18 cellular contexts compared by ENCODE assay signal in genomic region chr4:22471419-22471818, GRCh38. TPM values are rescaled to one million over a fixed set of nuclear protein-coding genes. Genes with fewer than 3 reads are reported as not detected.
DNase-seq lines count a peak whose midpoint lies in the region; ATAC-seq and TF ChIP-seq lines count a peak whose summit lies in the region.
"Had no signal": no experiment of that assay in that cellular context is flagged by ENCODE, and none has a peak within 500 bp of the region (broad histone marks: within the 10 kb centered on the region; RNA-seq: fewer than 3 reads in every experiment).

No MANE protein-coding gene starts in this region.

- in situ Hi-C loops in GM13977 (cut with MboI; ENCODE audit: low pct_unique_long_range_greater_than_20kb, low sequenced_read_pairs, unreplicated experiment) = no loop called here

- no peak overlapping the region for H3K4me3 Mint-ChIP-seq in activated naive CD4-positive, alpha-beta T cell treated with anti-CD3 and anti-CD28 coated beads, Interleukin-2, amount 10 ng/mL, durations not matched to agents 7 days and 5 days
- H3K4me3 Mint-ChIP-seq: CD8-positive, alpha-beta T cell; H9 had no signal

- intact Hi-C loops in cardiac septum (cut with DNase I) = loop anchor here (2.0 kb wide), 1 partner anchor 43 kb away; no protein-coding TSS in a partner anchor
- intact Hi-C loops in left ventricle myocardium superior (cut with micrococcal nuclease) = no loop called here
- intact Hi-C loops in right lobe of liver (cut with DNase I) = no loop called here

- H3K4me1 ChIP-seq in cardiac muscle cell (ENCODE audit: low read depth) (peaks cover 16% of the 10 kb centered on the region), right lobe of liver (no peaks in the 10 kb centered on the region)

- TF ChIP-seq CTCF in cardiac muscle cell (IDR thresholded peaks at IDR 0.05; ENCODE audit: low read depth, low read length) (no peak), right lobe of liver (IDR thresholded peaks at IDR 0.05) (no peak), GM13977 (IDR thresholded peaks at IDR 0.05; ENCODE audit: extremely low read depth, insufficient read depth, missing control alignments) (no peak)

- H3K27ac Mint-ChIP-seq in activated naive CD4-positive, alpha-beta T cell treated with anti-CD3 and anti-CD28 coated beads, Interleukin-2, amount 10 ng/mL, durations not matched to agents 7 days and 5 days = no peak overlapping the region
- H3K27ac Mint-ChIP-seq: CD8-positive, alpha-beta T cell had no signal

- H3K4me3 ChIP-seq in cardiac muscle cell = no peak overlapping the region
- H3K4me3 ChIP-seq in right lobe of liver = no peak overlapping the region
- H3K4me3 ChIP-seq: K562 had no signal

- H3K27ac ChIP-seq in cardiac muscle cell (peak overlapping the region; percentile 75), right lobe of liver (no peak overlapping the region)

- no peaks in the 10 kb centered on the region for H3K27me3 ChIP-seq in cardiac muscle cell
- H3K27me3 ChIP-seq in right lobe of liver = no peaks in the 10 kb centered on the region

- no peaks in the 10 kb centered on the region for H3K36me3 Mint-ChIP-seq in activated naive CD4-positive, alpha-beta T cell treated with anti-CD3 and anti-CD28 coated beads, Interleukin-2, amount 10 ng/mL, durations not matched to agents 7 days and 5 days

- TF ChIP-seq POLR2A in right lobe of liver (IDR thresholded peaks at IDR 0.05) = no peak

- H3K9me3 ChIP-seq in cardiac muscle cell (ENCODE audit: low read depth) (no peaks in the 10 kb centered on the region), right lobe of liver (no peaks in the 10 kb centered on the region)
- H3K9me3 ChIP-seq: SK-N-SH had no signal

- H3K9me3 Mint-ChIP-seq in activated naive CD4-positive, alpha-beta T cell treated with anti-CD3 and anti-CD28 coated beads, Interleukin-2, amount 10 ng/mL, durations not matched to agents 7 days and 5 days = no peaks in the 10 kb centered on the region
- H3K9me3 Mint-ChIP-seq: CD8-positive, alpha-beta T cell; H9 had no signal

- H3K36me3 ChIP-seq in cardiac muscle cell (peaks cover 3% of the 10 kb centered on the region), right lobe of liver (no peaks in the 10 kb centered on the region)

- 63% methylated on average over 4 of the region's 4 CpGs for WGBS in right lobe of liver (ENCODE audit: insufficient coverage, low coverage, low lambda C conversion rate, missing lambda C conversion rate)

- H3K27me3 Mint-ChIP-seq in activated naive CD4-positive, alpha-beta T cell treated with anti-CD3 and anti-CD28 coated beads, Interleukin-2, amount 10 ng/mL, durations not matched to agents 7 days and 5 days = no peaks in the 10 kb centered on the region

- H3K4me1 Mint-ChIP-seq in activated naive CD4-positive, alpha-beta T cell treated with anti-CD3 and anti-CD28 coated beads, Interleukin-2, amount 10 ng/mL, durations not matched to agents 7 days and 5 days = no peaks in the 10 kb centered on the region

- CTCF ChIA-PET in activated naive CD4-positive, alpha-beta T cell treated with anti-CD3 and anti-CD28 coated beads, Interleukin-2, amount 10 ng/mL, durations not matched to agents 7 days and 5 days (lab: Charles Lee) = no interaction called here

- ATAC-seq in left ventricle myocardium superior = peak; percentile 64
- peak in 3 of 4 donors; percentile 31 to 51 (median 48) for ATAC-seq in right lobe of liver
- ATAC-seq in GM18868 (IDR thresholded peaks at IDR 0.05; ENCODE audit: unreplicated experiment) = no peak
- ATAC-seq: CD8-positive, alpha-beta T cell; K562; Panc1 had no signal

- DNase-seq in cardiac muscle cell (ENCODE audit: low read depth in 1 of 2, low spot score in 1 of 2) (no peak), cardiac septum (ENCODE audit: low spot score) (no peak), left ventricle myocardium superior (no peak), right lobe of liver (no peak), GM13977 (ENCODE audit: low spot score) (no peak), 8988T (no peak)
- DNase-seq in activated naive CD4-positive, alpha-beta T cell treated with anti-CD3 and anti-CD28 coated beads, Interleukin-2, amount 10 ng/mL, durations not matched to agents 7 days and 5 days = no peak
- DNase-seq: CD8-positive, alpha-beta T cell; DMS79; H9; NCI-H1105; NCI-H1694; NCI-H2081 treated with DMSO at 0.1 percent for 48 hours; SHP77; SK-N-SH had no signal

RNA-seq across cellular contexts. Expression of gene ADGRA3, which starts 44.4 kb away (rescaled TPM):
- total RNA-seq in cardiac muscle cell (32.2 and 41.1 TPM in 2 replicates), cardiac septum (23.3 TPM), left ventricle myocardium superior (37.3 TPM), right lobe of liver (100 to 1,000 TPM in 1 of 6 experiments, 10 to 100 TPM in 5; 25.0 to 146 (median 60.2) TPM)
- 29.3 and 35.4 TPM in 2 replicates for polyA plus RNA-seq in cardiac muscle cell
